Comparison of ENCODE assay signal across 2 cellular contexts in the genomic region with DNA sequence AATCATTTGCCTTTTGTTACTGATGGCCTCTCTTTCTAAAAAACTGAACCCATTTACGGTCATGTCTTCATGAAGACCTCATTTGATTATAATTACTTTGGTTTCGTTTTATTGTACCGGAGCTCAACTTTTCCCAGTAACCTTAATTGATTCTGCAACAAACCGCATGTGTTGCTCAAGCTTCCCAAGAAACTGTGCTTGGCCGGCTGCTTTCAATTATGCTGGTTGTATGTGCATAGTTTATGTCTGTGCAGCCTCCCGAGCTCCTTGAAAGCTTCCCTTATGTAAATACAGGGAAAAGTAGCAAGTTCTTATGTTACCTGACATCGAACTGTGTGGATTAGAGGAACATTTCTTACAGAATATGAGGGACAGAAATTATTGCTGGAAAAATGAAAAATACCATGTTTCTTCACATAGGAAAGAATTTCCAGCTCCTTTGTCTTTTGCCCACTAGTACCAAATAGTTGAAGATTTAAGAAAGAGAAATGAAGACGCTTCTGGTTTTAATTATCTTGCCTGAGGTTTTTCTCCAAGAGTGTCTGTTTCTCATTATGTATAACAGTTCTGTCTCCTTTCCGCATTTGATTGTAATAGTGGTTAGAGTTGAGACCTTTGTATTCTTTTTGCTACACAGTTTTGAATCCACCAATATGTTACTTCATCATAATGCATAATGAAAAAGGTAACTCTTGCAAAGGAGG.
TF ChIP-seq lines count a peak whose summit lies in the region.

No MANE protein-coding gene starts in this region.

TF ChIP-seq in IMR-90, 13 proteins besides CTCF, POLR2A, EP300 and RAD21:
- TF ChIP-seq MXI1 (IDR thresholded peaks at IDR 0.05; ENCODE audit: borderline replicate concordance, low read depth, low read length) = peak; percentile 54; the same call in 1 of the 2 replicates
- peak; percentile 20; the same call in 1 of the 2 replicates for TF ChIP-seq BHLHE40 (IDR thresholded peaks at IDR 0.05; ENCODE audit: low read depth, low read length)
- TF ChIP-seq CEBPB (IDR thresholded peaks at IDR 0.05; ENCODE audit: low read depth, low read length) = peak; percentile 99
- TF ChIP-seq NFE2L2 (IDR thresholded peaks at IDR 0.05; ENCODE audit: low read depth, low read length) = no peak

TF ChIP-seq in HepG2, 621 proteins besides CTCF, POLR2A, EP300 and RAD21:
- TF ChIP-seq CHD4 (IDR thresholded peaks at IDR 0.05; ENCODE audit: borderline replicate concordance, low read length) = no peak
- TF ChIP-seq CEBPB (IDR thresholded peaks at IDR 0.05; ENCODE audit: borderline replicate concordance, low read depth, low read length) = peak; percentile 33; the same call in 1 of the 2 replicates
